In genomic region chr5:135263022-135263668, GRCh38 we compare ENCODE assay signal across 17 cellular contexts.
"Had no signal": no experiment of that assay in that cellular context is flagged by ENCODE, and none has a peak within 500 bp of the region (broad histone marks: within the 10 kb centered on the region; RNA-seq: fewer than 3 reads in every experiment).

No MANE protein-coding gene starts in this region.

- H3K36me3 Mint-ChIP-seq: activated naive CD8-positive, alpha-beta T cell treated with anti-CD3 and anti-CD28 coated beads for 36 hours; neural progenitor cell had no signal

- ATAC-seq: activated CD4-positive, CD25-positive, alpha-beta regulatory T cell treated with anti-CD3 and anti-CD28 coated beads, Interleukin-2, amount 50 U/mL, for 24 hours; foreskin keratinocyte; left lung; stimulated activated naive B cell treated with anti-CD40 and anti-IgM and Interleukin-4, amounts not matched to agents 10 μg/mL and 1 μg/mL and 100 μg/mL, for 72 hours had no signal

- H3K9me3 ChIP-seq: esophagus squamous epithelium had no signal

- DNase-seq: activated CD4-positive, alpha-beta T cell treated with anti-CD3 and anti-CD28 coated beads, Interleukin-2, amount 50 U/mL, for 48 hours; activated gamma-delta T cell treated with Interleukin-2 at 50 U/mL for 16 hours; activated naive CD8-positive, alpha-beta T cell treated with anti-CD3 and anti-CD28 coated beads for 36 hours; activated T-cell treated with anti-CD3 and anti-CD28 coated beads, Interleukin-2, amount 50 U/mL, for 48 hours; aorta; esophagus squamous epithelium; foreskin keratinocyte; head of caudate nucleus; mesendoderm; stimulated activated CD4-positive, alpha-beta T cell treated with anti-CD3 and anti-CD28 coated beads, Interleukin-2, amount 100 ng/mL, for 24 hours; stimulated activated naive B cell treated with anti-CD40 and anti-IgM and Interleukin-4, amounts not matched to agents 10 μg/mL and 1 μg/mL and 100 μg/mL, for 72 hours; T-helper 2 cell had no signal

- H3K4me1 Mint-ChIP-seq: activated naive CD8-positive, alpha-beta T cell treated with anti-CD3 and anti-CD28 coated beads for 36 hours; stimulated activated naive B cell treated with anti-CD40 and anti-IgM and Interleukin-4, amounts not matched to agents 10 μg/mL and 1 μg/mL and 100 μg/mL, for 72 hours had no signal

- H3K4me2 ChIP-seq: neural progenitor cell had no signal

- H3K27ac Mint-ChIP-seq: activated naive CD8-positive, alpha-beta T cell treated with anti-CD3 and anti-CD28 coated beads for 36 hours; neural progenitor cell; stimulated activated naive B cell treated with anti-CD40 and anti-IgM and Interleukin-4, amounts not matched to agents 10 μg/mL and 1 μg/mL and 100 μg/mL, for 72 hours had no signal

- H3K27me3 ChIP-seq: esophagus squamous epithelium, foreskin keratinocyte, left lung, neural progenitor cell, right atrium auricular region, tibial nerve had no signal

- H3K27ac ChIP-seq: foreskin keratinocyte, left lung, neural progenitor cell, right atrium auricular region, tibial nerve had no signal

- H3K9ac ChIP-seq: neural progenitor cell had no signal

- H2AFZ ChIP-seq: neural progenitor cell had no signal

- H3K36me3 ChIP-seq: esophagus squamous epithelium, left lung, neural progenitor cell, right atrium auricular region, tibial nerve had no signal

- H3K4me3 ChIP-seq: esophagus squamous epithelium, left lung, neural progenitor cell, right atrium auricular region, tibial nerve had no signal

- H3K4me3 Mint-ChIP-seq: activated naive CD8-positive, alpha-beta T cell treated with anti-CD3 and anti-CD28 coated beads for 36 hours; neural progenitor cell; stimulated activated naive B cell treated with anti-CD40 and anti-IgM and Interleukin-4, amounts not matched to agents 10 μg/mL and 1 μg/mL and 100 μg/mL, for 72 hours had no signal

- H3K4me1 ChIP-seq: foreskin keratinocyte, left lung, neural progenitor cell, right atrium auricular region, tibial nerve had no signal
